ENCODE assay signal across 17 cellular contexts in the genomic region with DNA sequence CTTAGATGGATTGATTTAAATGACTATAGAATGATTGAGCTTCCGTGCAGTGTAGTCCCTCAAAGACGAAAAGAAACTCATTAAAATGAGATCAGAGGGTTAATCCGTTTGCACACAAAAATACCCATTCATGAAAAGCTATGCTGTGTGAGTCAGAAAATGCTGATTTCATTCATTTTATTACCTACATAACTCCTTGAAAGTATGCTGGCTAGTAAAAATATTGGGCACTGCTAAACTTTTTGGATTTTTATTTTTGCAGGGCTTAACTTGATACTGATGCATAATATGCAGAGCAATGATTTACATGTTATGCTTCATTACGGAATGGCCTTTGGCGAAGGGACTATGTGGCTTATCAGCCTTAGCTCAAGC. TPM values are rescaled to one million over a fixed set of nuclear protein-coding genes. Genes with fewer than 3 reads are reported as not detected.
DNase-seq lines count a peak whose midpoint lies in the region; ATAC-seq, FAIRE-seq and TF ChIP-seq lines count a peak whose summit lies in the region.
"Had no signal": no experiment of that assay in that cellular context is flagged by ENCODE, and none has a peak within 500 bp of the region (broad histone marks: within the 10 kb centered on the region; RNA-seq: fewer than 3 reads in every experiment).

No MANE protein-coding gene starts in this region.

- H3K4me1 Mint-ChIP-seq in osteocyte (ENCODE audit: unreplicated experiment), result peaks cover 66% of the 10 kb centered on the region

- no peak overlapping the region for H3K4me3 Mint-ChIP-seq in osteocyte (ENCODE audit: unreplicated experiment)
- H3K4me3 Mint-ChIP-seq: CD14-positive monocyte; nephron; T-helper 1 cell treated with Interleukin-12 subunit alpha and Interleukin-12 subunit beta and Interleukin-4 antibody, amounts not matched to agents 30 μg/mL and 1 μg/mL, for 36 hours had no signal

- peak; percentile 73 for FAIRE-seq in H54 (lab: Jason Lieb, UNC)
- FAIRE-seq: GM18507 had no signal

- peaks cover 3% of the 10 kb centered on the region for H3K36me3 Mint-ChIP-seq in osteocyte (ENCODE audit: unreplicated experiment)

- peak overlapping the region; percentile 8; the same call in 1 of the 2 replicates for H3K27ac ChIP-seq in SJCRH30
- no peak overlapping the region for H3K27ac ChIP-seq in gastrocnemius medialis
- no peak overlapping the region for H3K27ac ChIP-seq in tibial artery

- in situ Hi-C loops in gastrocnemius medialis (cut with MboI; ENCODE audit: low sequenced_read_pairs in 4 of 4), result no loop called here

- TF ChIP-seq POLR2A in H54 (IDR thresholded peaks at IDR 0.05; ENCODE audit: low read depth, low read length) (no peak), gastrocnemius medialis (IDR thresholded peaks at IDR 0.05) (no peak)

- H3K9me3 Mint-ChIP-seq in osteocyte (ENCODE audit: unreplicated experiment), result no peaks in the 10 kb centered on the region
- H3K9me3 Mint-ChIP-seq: CD14-positive monocyte; nephron; T-helper 1 cell treated with Interleukin-12 subunit alpha and Interleukin-12 subunit beta and Interleukin-4 antibody, amounts not matched to agents 30 μg/mL and 1 μg/mL, for 36 hours had no signal

- no peaks in the 10 kb centered on the region for H3K36me3 ChIP-seq in SJCRH30
- H3K36me3 ChIP-seq in gastrocnemius medialis, result no peaks in the 10 kb centered on the region
- no peaks in the 10 kb centered on the region for H3K36me3 ChIP-seq in tibial artery

- no peak for ATAC-seq in gastrocnemius medialis
- ATAC-seq: left lobe of liver had no signal

- TF ChIP-seq CTCF in fibroblast of mammary gland (conservative IDR thresholded peaks at IDR 0.05; ENCODE audit: control insufficient read depth, insufficient read depth, low read depth, low read length) (no peak), osteocyte (IDR thresholded peaks at IDR 0.05) (no peak), GM20000 (IDR thresholded peaks at IDR 0.05; ENCODE audit: extremely low read depth, missing control alignments) (no peak), gastrocnemius medialis (IDR thresholded peaks at IDR 0.05 in 4 of 5, conservative IDR thresholded peaks at IDR 0.05 in 1 of 5) (no peak), tibial artery (IDR thresholded peaks at IDR 0.05) (no peak)

- H3K27ac Mint-ChIP-seq in osteocyte (ENCODE audit: unreplicated experiment), result peak overlapping the region; percentile 59
- H3K27ac Mint-ChIP-seq: nephron; T-helper 1 cell treated with Interleukin-12 subunit alpha and Interleukin-12 subunit beta and Interleukin-4 antibody, amounts not matched to agents 30 μg/mL and 1 μg/mL, for 36 hours had no signal

- H3K27me3 Mint-ChIP-seq in osteocyte (ENCODE audit: unreplicated experiment), result no peaks in the 10 kb centered on the region

- peaks cover 35% of the 10 kb centered on the region for H3K4me1 ChIP-seq in SJCRH30
- H3K4me1 ChIP-seq in gastrocnemius medialis, result peaks cover 3 to 8% of the 10 kb centered on the region in 2 donors
- peaks cover 0 to 43% (median 7%) of the 10 kb centered on the region in 4 donors for H3K4me1 ChIP-seq in tibial artery

- no peaks in the 10 kb centered on the region for H3K9me3 ChIP-seq in SJCRH30 (replicated peaks)
- H3K9me3 ChIP-seq in gastrocnemius medialis, result no peaks in the 10 kb centered on the region
- no peaks in the 10 kb centered on the region for H3K9me3 ChIP-seq in tibial artery

- DNase-seq in H54 (ENCODE audit: insufficient read length, low spot score), result no peak
- peak in 1 of 2 experiments; percentile 45 for DNase-seq in SJCRH30
- peak; percentile 43 for DNase-seq in fibroblast of mammary gland (ENCODE audit: low read depth)
- no peak for DNase-seq in osteocyte (ENCODE audit: extremely low spot score, unreplicated experiment)
- no peak for DNase-seq in GM20000 (ENCODE audit: low spot score)
- no peak for DNase-seq in gastrocnemius medialis
- DNase-seq in tibial artery, result no peak
- no peak for DNase-seq in NCI-H2196 (lab: John Stamatoyannopoulos, UW; ENCODE audit: unreplicated experiment)
- DNase-seq: GF-D8, H7, NCI-H2171 treated with DMSO at 0.1 percent for 48 hours had no signal

- no peak overlapping the region for H3K4me3 ChIP-seq in SJCRH30
- H3K4me3 ChIP-seq in fibroblast of mammary gland (ENCODE audit: control insufficient read depth, low read depth, low read length), result no peak overlapping the region
- H3K4me3 ChIP-seq in gastrocnemius medialis, result no peak overlapping the region
- no peak overlapping the region for H3K4me3 ChIP-seq in tibial artery
- H3K4me3 ChIP-seq: skin epidermis had no signal

- H3K27me3 ChIP-seq in SJCRH30, result no peaks in the 10 kb centered on the region
- H3K27me3 ChIP-seq in gastrocnemius medialis, result no peaks in the 10 kb centered on the region
- H3K27me3 ChIP-seq in tibial artery, result no peaks in the 10 kb centered on the region

- intact Hi-C loops in gastrocnemius medialis (cut with DNase I; ENCODE audit: low total_unique reads) (no loop called here), tibial artery (cut with DNase I; ENCODE audit: low total_unique reads) (no loop called here)

RNA-seq across cellular contexts. Expression of a gene that starts 54.2 kb away (rescaled TPM):
- 11.2 and 13.2 TPM in 2 replicates for total RNA-seq in SJCRH30 (2014; rRNA removed; shearing (Covaris generic))
- total RNA-seq in osteocyte, result 18.6 and 20.7 TPM in 2 replicates
- 1 to 10 TPM in 2 of 4 donors, under 1 TPM in 2; 0.98 to 2.8 (median 1.7) TPM for total RNA-seq in gastrocnemius medialis
